In the genomic region with DNA sequence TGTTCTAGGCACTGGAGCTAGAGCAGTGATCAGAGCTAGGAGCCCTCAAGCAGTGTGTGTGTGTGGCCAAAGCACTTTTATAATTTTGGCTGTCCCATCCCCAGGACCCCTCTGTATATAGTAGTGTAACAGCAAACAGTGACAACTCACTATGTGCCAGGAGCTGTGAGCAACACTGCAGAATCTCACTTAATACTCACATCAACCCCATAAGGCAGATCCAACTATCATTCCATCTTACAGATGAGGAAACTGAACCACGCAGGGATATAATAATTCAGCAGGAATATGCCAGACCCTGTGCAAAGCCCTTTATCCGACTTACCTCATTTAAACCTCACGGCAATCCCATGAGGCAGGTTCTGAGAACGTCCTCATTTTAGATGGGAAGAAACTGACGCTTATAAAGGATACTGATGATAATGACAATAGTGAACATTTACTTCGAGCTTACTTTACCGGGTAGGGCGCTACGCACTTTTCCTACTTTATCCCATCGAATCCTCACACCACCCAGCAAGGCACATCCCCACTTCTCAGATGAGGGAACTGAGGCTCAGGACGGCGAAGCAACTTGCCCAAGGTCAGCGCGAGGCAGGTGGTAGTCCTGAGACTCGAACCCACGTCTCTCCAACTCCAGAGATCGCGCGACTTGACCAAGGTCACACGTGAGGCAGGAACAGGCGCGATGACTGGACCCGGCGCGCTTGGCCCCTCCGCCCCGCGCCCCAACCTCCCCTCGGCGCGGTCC, we compare ENCODE assay signal across 1 cellular context.
TF ChIP-seq lines count a peak whose summit lies in the region.

No MANE protein-coding gene starts in this region.

TF ChIP-seq in H1, 55 proteins besides CTCF, POLR2A, EP300 and RAD21 (continued from another document):
- TF ChIP-seq JUN (IDR thresholded peaks at IDR 0.05; ENCODE audit: low read depth, low read length), result no peak
- TF ChIP-seq CHD2 (IDR thresholded peaks at IDR 0.05; ENCODE audit: low read length), result peak; percentile 87
- TF ChIP-seq POLR2AphosphoS5 (IDR thresholded peaks at IDR 0.05; ENCODE audit: low read depth, low read length), result peak; percentile 32; the same call in 1 of the 2 replicates
- TF ChIP-seq KDM1A (IDR thresholded peaks at IDR 0.05; ENCODE audit: borderline replicate concordance, low read length), result peak; percentile 93; the same call in 1 of the 2 replicates
- TF ChIP-seq HDAC2 (IDR thresholded peaks at IDR 0.05; ENCODE audit: borderline replicate concordance in 1 of 2, low read depth in 2 of 2, low read length in 2 of 2), result peak in 1 of 2 experiments; percentile 69; a peak in 1 of 4 replicates
- TF ChIP-seq, protein P1, sequence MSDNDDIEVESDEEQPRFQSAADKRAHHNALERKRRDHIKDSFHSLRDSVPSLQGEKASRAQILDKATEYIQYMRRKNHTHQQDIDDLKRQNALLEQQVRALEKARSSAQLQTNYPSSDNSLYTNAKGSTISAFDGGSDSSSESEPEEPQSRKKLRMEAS (IDR thresholded peaks at IDR 0.05), result peak; percentile 25
- no peak for TF ChIP-seq CHD1 (IDR thresholded peaks at IDR 0.05; ENCODE audit: low read depth, low read length)
- TF ChIP-seq RBBP5 (IDR thresholded peaks at IDR 0.05; ENCODE audit: borderline replicate concordance, low read depth, low read length), result no peak
TF ChIP-seq in H1: peak in this region for 6.
